ENCODE assay signal across 9 cellular contexts in the genomic region with DNA sequence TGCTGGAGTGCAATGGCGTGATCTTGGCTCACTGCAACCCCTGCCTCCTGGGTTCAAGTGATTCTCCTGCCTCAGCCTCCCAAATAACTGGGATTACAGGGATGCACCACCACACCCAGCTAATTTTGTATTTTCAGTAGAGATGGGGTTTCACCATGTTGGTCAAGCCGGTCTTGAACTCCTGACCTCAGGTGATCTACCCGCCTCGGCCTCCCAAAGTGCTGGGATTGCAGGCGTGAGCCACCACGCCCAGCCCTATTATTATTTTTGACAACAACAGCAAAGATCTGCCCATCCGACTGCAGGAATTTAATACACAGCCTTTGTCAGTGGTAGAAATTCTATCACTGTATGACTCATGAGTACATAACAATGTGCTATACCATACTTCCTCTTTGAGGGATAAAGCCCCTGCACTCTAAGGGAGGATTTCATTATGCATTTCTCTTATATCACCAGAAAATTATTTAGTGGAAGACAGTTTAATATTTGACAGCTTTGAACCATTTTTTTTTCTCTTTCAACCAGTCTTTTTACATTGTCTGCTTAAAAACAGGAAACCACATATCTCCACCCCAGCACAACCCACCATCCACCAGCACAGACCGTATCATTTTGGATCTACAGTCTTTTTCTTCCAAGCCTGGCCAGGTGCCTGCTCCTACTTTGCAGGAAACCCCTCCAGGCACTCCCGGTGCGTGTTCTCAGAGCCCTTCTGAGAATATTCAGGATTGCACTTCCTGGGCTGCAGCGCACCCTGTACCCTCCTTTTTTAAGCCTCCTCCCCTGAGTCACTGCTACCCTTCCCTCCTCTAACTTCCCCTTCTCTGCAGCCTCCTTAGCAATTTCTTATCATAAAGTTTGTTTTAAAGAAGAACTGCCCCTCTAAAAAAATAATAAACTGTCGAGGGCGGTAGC. TPM values are rescaled to one million over a fixed set of nuclear protein-coding genes. Genes with fewer than 3 reads are reported as not detected.
DNase-seq lines count a peak whose midpoint lies in the region; ATAC-seq, FAIRE-seq and TF ChIP-seq lines count a peak whose summit lies in the region.
"Had no signal": no experiment of that assay in that cellular context is flagged by ENCODE, and none has a peak within 500 bp of the region (broad histone marks: within the 10 kb centered on the region; RNA-seq: fewer than 3 reads in every experiment).

No MANE protein-coding gene starts in this region.

- CTCF ChIA-PET in activated CD4-positive, alpha-beta memory T cell treated with anti-CD3 and anti-CD28 coated beads for 36 hours (lab: Charles Lee) = interaction anchor here (0.7 to 2.6 kb wide), 4 partner anchors 8 to 191 kb away, joined by 3 to 14 read pairs (median 6); partner anchors contain the start of gene ERP27

- intact Hi-C loops in activated CD4-positive, alpha-beta memory T cell treated with anti-CD3 and anti-CD28 coated beads for 36 hours (cut with micrococcal nuclease) = loop anchor here (1.0 to 5.0 kb wide), 7 partner anchors 9 to 704 kb away; partner anchors contain the start of genes C12orf60 and WBP11

- H3K27ac ChIP-seq in gastroesophageal sphincter = peak overlapping the region in 3 of 4 donors; percentile 64 to 77 (median 75)

- peak overlapping the region; percentile 88 for H3K4me3 Mint-ChIP-seq in activated CD4-positive, alpha-beta memory T cell treated with anti-CD3 and anti-CD28 coated beads for 36 hours

- 55 to 67% methylated on average over 5 to 13 of the region's 13 CpGs for WGBS in gastroesophageal sphincter (ENCODE audit: low coverage in 1 of 2), 2 donors

- no peak for TF ChIP-seq POLR2A in gastroesophageal sphincter (IDR thresholded peaks at IDR 0.05)

- H3K4me1 ChIP-seq in gastroesophageal sphincter = peaks cover 0 to 31% (median 3%) of the 10 kb centered on the region in 3 donors

- POLR2A ChIA-PET in activated CD4-positive, alpha-beta memory T cell treated with anti-CD3 and anti-CD28 coated beads for 36 hours (lab: Charles Lee) = interaction anchor here (1.1 to 3.7 kb wide), 11 partner anchors 10 to 190 kb away, joined by 3 to 19 read pairs (median 7); partner anchors contain the start of genes C12orf60, PDE6H and WBP11

- H3K4me3 ChIP-seq in gastroesophageal sphincter (peak overlapping the region; percentile 31 to 42), skeletal muscle cell (ENCODE audit: low read depth, low read length) (peak overlapping the region; percentile 32)

- no peak for FAIRE-seq in HTR-8/SVneo (lab: Jason Lieb, UNC)

- H3K9me3 Mint-ChIP-seq in activated CD4-positive, alpha-beta memory T cell treated with anti-CD3 and anti-CD28 coated beads for 36 hours = no peaks in the 10 kb centered on the region

- TF ChIP-seq CTCF in gastroesophageal sphincter (IDR thresholded peaks at IDR 0.05) = no peak

- no peak for TF ChIP-seq EP300 in gastroesophageal sphincter (IDR thresholded peaks at IDR 0.05)

- ATAC-seq in GM21576 (IDR thresholded peaks at IDR 0.05; ENCODE audit: unreplicated experiment) = peak; percentile 32
- peak; percentile 48 for ATAC-seq in gastroesophageal sphincter

- DNase-seq in ELR (ENCODE audit: low read depth) (peak; percentile 74), HTR-8/SVneo (ENCODE audit: insufficient read length, low spot score) (peak; percentile 18), skeletal muscle cell (ENCODE audit: low read depth) (peak; percentile 25), SW480 (ENCODE audit: low spot score) (no peak), DMS 273 (lab: John Stamatoyannopoulos, UW; ENCODE audit: unreplicated experiment) (no peak)
- DNase-seq in activated CD4-positive, alpha-beta memory T cell treated with anti-CD3 and anti-CD28 coated beads for 36 hours = peak; percentile 49

- peaks cover 43% of the 10 kb centered on the region for H3K4me1 Mint-ChIP-seq in activated CD4-positive, alpha-beta memory T cell treated with anti-CD3 and anti-CD28 coated beads for 36 hours (ENCODE audit: low read depth)

- H3K27ac Mint-ChIP-seq in activated CD4-positive, alpha-beta memory T cell treated with anti-CD3 and anti-CD28 coated beads for 36 hours = peak overlapping the region; percentile 96

- peaks cover 26% of the 10 kb centered on the region for H3K36me3 Mint-ChIP-seq in activated CD4-positive, alpha-beta memory T cell treated with anti-CD3 and anti-CD28 coated beads for 36 hours

- H3K36me3 ChIP-seq in gastroesophageal sphincter = no peaks in the 10 kb centered on the region

- no peaks in the 10 kb centered on the region for H3K27me3 ChIP-seq in gastroesophageal sphincter

- H3K27me3 Mint-ChIP-seq in activated CD4-positive, alpha-beta memory T cell treated with anti-CD3 and anti-CD28 coated beads for 36 hours = no peaks in the 10 kb centered on the region

- no peaks in the 10 kb centered on the region for H3K9me3 ChIP-seq in gastroesophageal sphincter

RNA-seq across cellular contexts. Expression of gene ARHGDIB, which starts 0.6 kb away (rescaled TPM):
- total RNA-seq in activated CD4-positive, alpha-beta memory T cell treated with anti-CD3 and anti-CD28 coated beads for 36 hours = 100 to 1,000 TPM; 640 to 644 TPM
- 100 to 1,000 TPM in 1 of 4 donors, 10 to 100 TPM in 3; 22.4 to 108 (median 74.2) TPM for total RNA-seq in gastroesophageal sphincter

RNA-seq across cellular contexts. Expression of gene PDE6H, which starts 12.0 kb away (rescaled TPM):
- not detected for total RNA-seq in activated CD4-positive, alpha-beta memory T cell treated with anti-CD3 and anti-CD28 coated beads for 36 hours
- not detected for total RNA-seq in gastroesophageal sphincter
- total RNA-seq: SK-MEL-5 had no signal

RNA-seq across cellular contexts. Expression of gene ERP27, which starts 22.5 kb away (rescaled TPM):
- total RNA-seq in activated CD4-positive, alpha-beta memory T cell treated with anti-CD3 and anti-CD28 coated beads for 36 hours = 1 to 10 TPM; 1.5 to 2.5 TPM
- total RNA-seq in gastroesophageal sphincter = 1 to 10 TPM in 1 of 4 donors, under 1 TPM in 2, not detected in 1; 0.54 to 3.4 (median 0.96) TPM

Comparison
In these comparisons a context has a peak if more than half of its experiments do, and no peak if none do; other contexts are left out.
1. DNase-seq: peak in ELR (single experiment), HTR-8/SVneo (single experiment), activated CD4-positive, alpha-beta memory T cell treated with anti-CD3 and anti-CD28 coated beads for 36 hours (single experiment) and skeletal muscle cell (single experiment); none in SW480 (single experiment) and DMS 273 (single experiment).
2. RNA of gene ARHGDIB, which starts 0.6 kb away (total RNA-seq): 640 to 644 TPM in activated CD4-positive, alpha-beta memory T cell treated with anti-CD3 and anti-CD28 coated beads for 36 hours; 22.4 to 108 TPM in gastroesophageal sphincter; every median in the first group is over 4 times any median in the second.